In genomic region chr17:82772026-82772425, GRCh38 we compare ENCODE assay signal across 13 cellular contexts. TPM values are rescaled to one million over a fixed set of nuclear protein-coding genes. Genes with fewer than 3 reads are reported as not detected.
DNase-seq lines count a peak whose midpoint lies in the region; ATAC-seq, FAIRE-seq and TF ChIP-seq lines count a peak whose summit lies in the region.
"Had no signal": no experiment of that assay in that cellular context is flagged by ENCODE, and none has a peak within 500 bp of the region (broad histone marks: within the 10 kb centered on the region; RNA-seq: fewer than 3 reads in every experiment).

No MANE protein-coding gene starts in this region.

- H3K9me3 Mint-ChIP-seq in Calu3 (ENCODE audit: low read depth, unreplicated experiment), result peaks cover under 1% of the 10 kb centered on the region

- POLR2A ChIA-PET in H1 (lab: Charles Lee; ENCODE audit: partially characterized antibody), result no interaction called here

- no peak overlapping the region for H2AFZ ChIP-seq in H1 (ENCODE audit: low read length)

- no peak overlapping the region for H3K4me3 Mint-ChIP-seq in Calu3 (ENCODE audit: low read depth, unreplicated experiment)

- peak overlapping the region; percentile 51; the same call in 1 of the 2 replicates for H4K8ac ChIP-seq in H1 (ENCODE audit: extremely low read depth, insufficient read depth, low read length)

- CTCF ChIA-PET in Calu3 (lab: Charles Lee), result no interaction called here
- CTCF ChIA-PET in H1 (lab: Charles Lee; ENCODE audit: partially characterized antibody), result interaction anchor here (0.6 to 1.9 kb wide), 3 partner anchors 92 to 145 kb away, joined by 3 to 5 read pairs (median 4); no protein-coding TSS in a partner anchor

- no peak overlapping the region for H2BK12ac ChIP-seq in H1 (ENCODE audit: low read depth, low read length)

- no peak overlapping the region for H3K14ac ChIP-seq in H1 (ENCODE audit: insufficient read length)

- H2BK120ac ChIP-seq in H1 (replicated peaks; ENCODE audit: low read depth, low read length), result no peak overlapping the region

- no peak overlapping the region for H4K5ac ChIP-seq in H1 (ENCODE audit: insufficient read length, low read depth, low read length)

- no peak overlapping the region for H2AK5ac ChIP-seq in H1 (ENCODE audit: low read depth, low read length)

- H4K91ac ChIP-seq in H1 (replicated peaks; ENCODE audit: insufficient read length, low read length), result no peak overlapping the region

- H3K27ac ChIP-seq in H1 (ENCODE audit: low read depth, low read length), result no peak overlapping the region
- H3K27ac ChIP-seq: cardiac muscle cell had no signal

- no peak overlapping the region for H3K4ac ChIP-seq in H1 (replicated peaks; ENCODE audit: insufficient read length, low read depth, low read length)

- no peak overlapping the region for H3K9ac ChIP-seq in H1 (replicated peaks in 1 of 4; ENCODE audit: extremely low read depth in 1 of 4, low read depth in 3 of 4, low read length in 3 of 4)

- no peak for TF ChIP-seq POLR2A in H1 (IDR thresholded peaks at IDR 0.05; ENCODE audit: control extremely low read depth in 1 of 2, low read depth in 2 of 2, low read length in 2 of 2)

- peaks cover 26% of the 10 kb centered on the region for H3K36me3 Mint-ChIP-seq in Calu3 (ENCODE audit: insufficient read depth, unreplicated experiment)

- no TSS peak for BruUV-seq in Calu3 (replicated peaks; lab: Mats Ljungman, UMichigan)

- H3K4me2 ChIP-seq in H1 (ENCODE audit: insufficient read depth in 1 of 2, low read depth in 2 of 2, low read length in 2 of 2), result no peak overlapping the region

- ATAC-seq in GM21423 (IDR thresholded peaks at IDR 0.05; ENCODE audit: unreplicated experiment), result no peak

- H4K20me1 ChIP-seq in H1 (replicated peaks in 1 of 2; ENCODE audit: control insufficient read depth in 1 of 2, insufficient read depth in 2 of 2, low read length in 2 of 2), result peaks cover 2 to 7% of the 10 kb centered on the region in 2 experiments

- H3K79me2 ChIP-seq in H1 (ENCODE audit: control insufficient read depth in 1 of 2, insufficient read depth in 2 of 2, low read length in 2 of 2), result peaks cover 0 to 7% of the 10 kb centered on the region in 2 experiments; a peak in 1 of 4 replicates

- no peaks in the 10 kb centered on the region for H3K27me3 Mint-ChIP-seq in Calu3 (ENCODE audit: unreplicated experiment)

- intact Hi-C loops in Calu3 (cut with micrococcal nuclease; ENCODE audit: unreplicated experiment), result no loop called here

- no peak overlapping the region for H3K23ac ChIP-seq in H1 (ENCODE audit: insufficient read length)

- DNase-seq in Calu3, result peak; percentile 8
- peak; percentile 59 for DNase-seq in NCI-H2196 treated with DMSO at 0.1 percent for 48 hours (lab: John Stamatoyannopoulos, UW; ENCODE audit: unreplicated experiment)
- DNase-seq in H1 (ENCODE audit: low read depth in 1 of 2, low spot score in 2 of 2), result no peak
- DNase-seq in mucosa of gallbladder (ENCODE audit: low spot score), result peak; percentile 74
- DNase-seq in SW480 (ENCODE audit: low spot score), result no peak
- no peak for DNase-seq in anterior cingulate cortex (lab: John Stamatoyannopoulos, UW)
- no peak for DNase-seq in glomerular visceral epithelial cell (ENCODE audit: extremely low spot score)
- DNase-seq: COR-L47, NCI-H187 treated with DMSO at 0.1 percent for 48 hours, OCI-M1 had no signal

- H3K4me3 ChIP-seq in H1 (ENCODE audit: extremely low read depth in 1 of 4, insufficient read depth in 2 of 4, low read depth in 3 of 4, low read length in 4 of 4), result no peak overlapping the region
- H3K4me3 ChIP-seq: cardiac muscle cell had no signal

- no peak overlapping the region for H3K56ac ChIP-seq in H1 (replicated peaks; ENCODE audit: insufficient read length, low read depth, low read length)

- TF ChIP-seq EP300 in H1 (IDR thresholded peaks at IDR 0.05; ENCODE audit: borderline replicate concordance in 1 of 2, low read depth in 2 of 2, low read length in 2 of 2), result no peak

- H3K36me3 ChIP-seq in H1 (ENCODE audit: control insufficient read depth in 2 of 4, insufficient read depth in 4 of 4, low read length in 3 of 4), result peaks cover 9 to 40% (median 29%) of the 10 kb centered on the region in 4 experiments

- H3K23me2 ChIP-seq in H1 (ENCODE audit: low read depth, low read length), result no peaks in the 10 kb centered on the region

- no peak overlapping the region for H2BK20ac ChIP-seq in H1 (ENCODE audit: low read length)

- 94% methylated on average over 3 of the region's 3 CpGs; no CpG with 5 or more reads in 1 of the 2 experiments for WGBS in H1 (ENCODE audit: extremely low coverage in 1 of 2, insufficient coverage in 1 of 2, insufficient read length in 1 of 2, insufficient replicate concordance in 2 of 2, low coverage in 1 of 2, low lambda C conversion rate in 2 of 2, missing lambda C conversion rate in 1 of 2), 2 experiments

- H2BK5ac ChIP-seq in H1 (ENCODE audit: low read depth, low read length), result no peak overlapping the region

- no peak overlapping the region for H3K27ac Mint-ChIP-seq in Calu3 (ENCODE audit: unreplicated experiment)

- H2BK15ac ChIP-seq in H1 (ENCODE audit: low read length), result no peak overlapping the region

- no peaks in the 10 kb centered on the region for H3K9me3 ChIP-seq in H1 (ENCODE audit: insufficient read depth in 2 of 2, low read depth in 1 of 2, low read length in 1 of 2)

- no peak for TF ChIP-seq RAD21 in H1 (IDR thresholded peaks at IDR 0.05 in 1 of 2, conservative IDR thresholded peaks at IDR 0.05 in 1 of 2; ENCODE audit: low read depth in 2 of 2, low read length in 2 of 2)

- no peak overlapping the region for H3K18ac ChIP-seq in H1 (ENCODE audit: extremely low read depth, low read length)

- peaks cover 3% of the 10 kb centered on the region; the same call in 1 of the 2 replicates for H3K79me1 ChIP-seq in H1 (ENCODE audit: low read depth, low read length)

- TF ChIP-seq CTCF in Calu3 (IDR thresholded peaks at IDR 0.05; ENCODE audit: unreplicated experiment), result no peak
- no peak for TF ChIP-seq CTCF in H1 (IDR thresholded peaks at IDR 0.05; ENCODE audit: control extremely low read depth in 1 of 3, insufficient read depth in 1 of 3, low read depth in 1 of 3, low read length in 3 of 3)

- H3K4me1 Mint-ChIP-seq in Calu3 (ENCODE audit: low read depth, unreplicated experiment), result peaks cover 1% of the 10 kb centered on the region

- FAIRE-seq in H1 (lab: Jason Lieb, UNC), result no peak
- FAIRE-seq: HTR-8/SVneo had no signal

- H3K4me1 ChIP-seq in H1 (replicated peaks in 1 of 4; ENCODE audit: control insufficient read depth in 3 of 4, insufficient read depth in 4 of 4, low read length in 3 of 4), result no peaks in the 10 kb centered on the region

- H3K27me3 ChIP-seq in H1 (replicated peaks in 1 of 4; ENCODE audit: control insufficient read depth in 3 of 4, extremely low read depth in 1 of 4, insufficient read depth in 3 of 4, low read length in 3 of 4), result no peaks in the 10 kb centered on the region
- H3K27me3 ChIP-seq: cardiac muscle cell had no signal

TF ChIP-seq in H1, 55 proteins besides CTCF, POLR2A, EP300 and RAD21:
- TF ChIP-seq HDAC6 (IDR thresholded peaks at IDR 0.05; ENCODE audit: low read depth, low read length), result no peak
- no peak for TF ChIP-seq MAFK (IDR thresholded peaks at IDR 0.05; ENCODE audit: low read depth, low read length)
- no peak for TF ChIP-seq USF2 (IDR thresholded peaks at IDR 0.05; ENCODE audit: low read length)
- TF ChIP-seq ZNF274 (IDR thresholded peaks at IDR 0.05; ENCODE audit: borderline replicate concordance, extremely low read depth, low read length), result no peak
- TF ChIP-seq RBBP5 (IDR thresholded peaks at IDR 0.05; ENCODE audit: borderline replicate concordance, low read depth, low read length), result no peak

RNA-seq across cellular contexts. Expression of gene TBCD, which starts 20.2 kb away (rescaled TPM):
- 76.6 and 90.7 TPM in 2 replicates for total RNA-seq in Calu3 (2022)
- total RNA-seq in H1 (2021; fragmentation: NEBNext Ultra II Directional; extraction: Animal tissue kit (Norgen Biotek cat#: 25700)), result 117 and 118 TPM in 2 replicates
- polyA plus RNA-seq in H1 (2011; rRNA removed), result 162 and 214 TPM in 2 replicates
- polyA plus RNA-seq in H1 (2011; cell fraction: cytosol; rRNA removed), result 111 TPM
- 346 TPM for polyA plus RNA-seq in H1 (2011; cell fraction: nucleus; rRNA removed)
- 116 to 160 TPM (median 143 TPM) in 4 replicates for polyA plus RNA-seq in H1 (2012, experiment 1 of 2)
- 116 TPM for polyA plus RNA-seq in H1 (2012, experiment 2 of 2)
- polyA plus RNA-seq in H1 (2013, experiment 1 of 2), result 64.1 TPM
- polyA plus RNA-seq in H1 (2013, experiment 2 of 2), result 59.0 TPM
- polyA minus RNA-seq in H1 (2011; rRNA and poly(A)+ RNA removed), result 107 and 112 TPM in 2 replicates
- 87.7 TPM for polyA minus RNA-seq in H1 (2011; cell fraction: cytosol; rRNA and poly(A)+ RNA removed)
- polyA minus RNA-seq in H1 (2011; cell fraction: nucleus; rRNA and poly(A)+ RNA removed), result 90.6 TPM
- 96.5 TPM for total RNA-seq in mucosa of gallbladder

RNA-seq across cellular contexts. Expression of gene FN3K, which starts 36.6 kb away (rescaled TPM):
- 13.4 and 15.5 TPM in 2 replicates for total RNA-seq in Calu3 (2022)
- 13.6 and 14.2 TPM in 2 replicates for total RNA-seq in H1 (2021; fragmentation: NEBNext Ultra II Directional; extraction: Animal tissue kit (Norgen Biotek cat#: 25700))
- polyA plus RNA-seq in H1 (2011; rRNA removed), result 0.88 and 2.1 TPM in 2 replicates
- 2.4 TPM for polyA plus RNA-seq in H1 (2011; cell fraction: cytosol; rRNA removed)
- polyA plus RNA-seq in H1 (2011; cell fraction: nucleus; rRNA removed), result 4.6 TPM
- 13.9 to 22.0 TPM (median 20.3 TPM) in 4 replicates for polyA plus RNA-seq in H1 (2012, experiment 1 of 2)
- 13.0 TPM for polyA plus RNA-seq in H1 (2012, experiment 2 of 2)
- polyA plus RNA-seq in H1 (2013, experiment 1 of 2), result 6.2 TPM
- polyA plus RNA-seq in H1 (2013, experiment 2 of 2), result 5.4 TPM
- polyA minus RNA-seq in H1 (2011; rRNA and poly(A)+ RNA removed), result 1.7 and 1.8 TPM in 2 replicates
- 7.4 TPM for polyA minus RNA-seq in H1 (2011; cell fraction: cytosol; rRNA and poly(A)+ RNA removed)
- 5.4 TPM for polyA minus RNA-seq in H1 (2011; cell fraction: nucleus; rRNA and poly(A)+ RNA removed)
- total RNA-seq in mucosa of gallbladder, result 46.8 TPM

RNA-seq across cellular contexts. Expression of gene FN3KRP, which starts 55.5 kb away (rescaled TPM):
- total RNA-seq in Calu3 (2022), result 44.2 and 49.9 TPM in 2 replicates
- 21.4 and 23.3 TPM in 2 replicates for total RNA-seq in H1 (2021; fragmentation: NEBNext Ultra II Directional; extraction: Animal tissue kit (Norgen Biotek cat#: 25700))
- 17.1 and 18.1 TPM in 2 replicates for polyA plus RNA-seq in H1 (2011; rRNA removed)
- 17.3 TPM for polyA plus RNA-seq in H1 (2011; cell fraction: cytosol; rRNA removed)
- 19.5 TPM for polyA plus RNA-seq in H1 (2011; cell fraction: nucleus; rRNA removed)
- 29.8 to 30.3 TPM (median 30.2 TPM) in 4 replicates for polyA plus RNA-seq in H1 (2012, experiment 1 of 2)
- polyA plus RNA-seq in H1 (2012, experiment 2 of 2), result 18.4 TPM
- polyA plus RNA-seq in H1 (2013, experiment 1 of 2), result 13.8 TPM
- polyA plus RNA-seq in H1 (2013, experiment 2 of 2), result 13.2 TPM
- 10.1 and 10.7 TPM in 2 replicates for polyA minus RNA-seq in H1 (2011; rRNA and poly(A)+ RNA removed)
- 8.7 TPM for polyA minus RNA-seq in H1 (2011; cell fraction: cytosol; rRNA and poly(A)+ RNA removed)
- 4.8 TPM for polyA minus RNA-seq in H1 (2011; cell fraction: nucleus; rRNA and poly(A)+ RNA removed)
- total RNA-seq in mucosa of gallbladder, result 38.5 TPM

Comparison
In these comparisons a context has a peak if more than half of its experiments do, and no peak if none do; other contexts are left out.
1. DNase-seq: peak in Calu3 (single experiment), NCI-H2196 treated with DMSO at 0.1 percent for 48 hours (single experiment) and mucosa of gallbladder (single experiment); none in H1 (0 of 2), SW480 (single experiment), anterior cingulate cortex (0 of 58) and glomerular visceral epithelial cell (single experiment).